In genomic region chr6:145015739-145016558, GRCh38 we compare ENCODE assay signal across 9 cellular contexts.
DNase-seq lines count a peak whose midpoint lies in the region; ATAC-seq and TF ChIP-seq lines count a peak whose summit lies in the region.
"Had no signal": no experiment of that assay in that cellular context is flagged by ENCODE, and none has a peak within 500 bp of the region (broad histone marks: within the 10 kb centered on the region; RNA-seq: fewer than 3 reads in every experiment).

No MANE protein-coding gene starts in this region.

- H3K27ac ChIP-seq in RWPE2 (ENCODE audit: poor library complexity, severe bottlenecking), result no peak overlapping the region
- H3K27ac ChIP-seq in CD4-positive, alpha-beta memory T cell (ENCODE audit: low read depth, low read length), result no peak overlapping the region

- peaks cover 9% of the 10 kb centered on the region for H3K4me1 ChIP-seq in RWPE2 (ENCODE audit: insufficient read depth, poor library complexity, severe bottlenecking)
- no peaks in the 10 kb centered on the region for H3K4me1 ChIP-seq in CD4-positive, alpha-beta memory T cell (ENCODE audit: insufficient read depth, low read length)

- no peaks in the 10 kb centered on the region for H3K36me3 ChIP-seq in RWPE2 (ENCODE audit: low read depth)
- no peaks in the 10 kb centered on the region for H3K36me3 ChIP-seq in CD4-positive, alpha-beta memory T cell (ENCODE audit: insufficient read depth, low read length)

- no peak overlapping the region for H3K4me3 ChIP-seq in RWPE2 (ENCODE audit: severe bottlenecking)
- no peak overlapping the region for H3K4me3 ChIP-seq in CD4-positive, alpha-beta memory T cell (ENCODE audit: low read length in 2 of 2)

- H3K27me3 ChIP-seq in RWPE2 (ENCODE audit: insufficient read depth, poor library complexity, severe bottlenecking), result no peaks in the 10 kb centered on the region
- H3K27me3 ChIP-seq in CD4-positive, alpha-beta memory T cell (ENCODE audit: insufficient read depth, low read length), result no peaks in the 10 kb centered on the region

- TF ChIP-seq CTCF in RWPE2 (IDR thresholded peaks at IDR 0.05; ENCODE audit: poor library complexity, severe bottlenecking), result no peak

- ATAC-seq in GM18867 (IDR thresholded peaks at IDR 0.05; ENCODE audit: unreplicated experiment) (peak; percentile 94), HG03025 (IDR thresholded peaks at IDR 0.05; ENCODE audit: low FRiP score, unreplicated experiment) (peak; percentile 90), RWPE2 (ENCODE audit: low read depth) (peak; percentile 100), left colon (no peak)

- peaks cover 0 to 3% of the 10 kb centered on the region in 2 donors for H3K27me3 Mint-ChIP-seq in CD4-positive, alpha-beta memory T cell
- H3K27me3 Mint-ChIP-seq: dendritic cell treated with granulocyte-macrophage colony-stimulating factor and Interleukin-4, amounts not matched to agents 40 ng/mL and 50 ng/mL, for 4 days had no signal

- DNase-seq in 8988T (peak; percentile 21), RWPE2 (ENCODE audit: low spot score) (no peak), fibroblast of peridontal ligament (ENCODE audit: extremely low read depth) (peak; percentile 95), left colon (no peak)
- peak in 2 of 3 experiments; percentile 6 to 12 for DNase-seq in stimulated activated CD4-positive, alpha-beta T cell treated with anti-CD3 and anti-CD28 coated beads, TNF-alpha, amount 100 ng/mL, for 24 hours (ENCODE audit: low read depth in 3 of 3)
- no peak for DNase-seq in CD4-positive, alpha-beta memory T cell

- H3K4me1 Mint-ChIP-seq in CD4-positive, alpha-beta memory T cell, result no peaks in the 10 kb centered on the region

- H3K4me3 Mint-ChIP-seq in CD4-positive, alpha-beta memory T cell, result no peak overlapping the region
- H3K4me3 Mint-ChIP-seq: dendritic cell treated with granulocyte-macrophage colony-stimulating factor and Interleukin-4, amounts not matched to agents 40 ng/mL and 50 ng/mL, for 4 days had no signal

- POLR2A ChIA-PET in CD4-positive, alpha-beta memory T cell (lab: Charles Lee; ENCODE audit: partially characterized antibody), result no interaction called here

- intact Hi-C loops in left colon (cut with DNase I, micrococcal nuclease), result no loop called here
- intact Hi-C loops in CD4-positive, alpha-beta memory T cell (cut with micrococcal nuclease), result no loop called here

- no peaks in the 10 kb centered on the region for H3K9me3 ChIP-seq in RWPE2 (ENCODE audit: severe bottlenecking)
- no peaks in the 10 kb centered on the region for H3K9me3 ChIP-seq in CD4-positive, alpha-beta memory T cell (ENCODE audit: control insufficient read depth in 1 of 2, low read length in 2 of 2)

- CTCF ChIA-PET in CD4-positive, alpha-beta memory T cell (lab: Charles Lee; ENCODE audit: partially characterized antibody), result no interaction called here

- H3K9me3 Mint-ChIP-seq in CD4-positive, alpha-beta memory T cell, result peaks cover 0 to 4% (median 0%) of the 10 kb centered on the region in 8 donors
- H3K9me3 Mint-ChIP-seq: dendritic cell treated with granulocyte-macrophage colony-stimulating factor and Interleukin-4, amounts not matched to agents 40 ng/mL and 50 ng/mL, for 4 days had no signal

- no peak overlapping the region for H3K27ac Mint-ChIP-seq in CD4-positive, alpha-beta memory T cell
- H3K27ac Mint-ChIP-seq: dendritic cell treated with granulocyte-macrophage colony-stimulating factor and Interleukin-4, amounts not matched to agents 40 ng/mL and 50 ng/mL, for 4 days had no signal

- H3K36me3 Mint-ChIP-seq in CD4-positive, alpha-beta memory T cell, result no peaks in the 10 kb centered on the region

Comparison
In these comparisons a context has a peak if more than half of its experiments do, and no peak if none do; other contexts are left out.
1. DNase-seq: peak in 8988T (single experiment), fibroblast of peridontal ligament (single experiment) and stimulated activated CD4-positive, alpha-beta T cell treated with anti-CD3 and anti-CD28 coated beads, TNF-alpha, amount 100 ng/mL, for 24 hours (2 of 3); none in RWPE2 (single experiment), left colon (0 of 2) and CD4-positive, alpha-beta memory T cell (0 of 5).